Comparison of ENCODE assay signal across 11 cellular contexts in the genomic region with DNA sequence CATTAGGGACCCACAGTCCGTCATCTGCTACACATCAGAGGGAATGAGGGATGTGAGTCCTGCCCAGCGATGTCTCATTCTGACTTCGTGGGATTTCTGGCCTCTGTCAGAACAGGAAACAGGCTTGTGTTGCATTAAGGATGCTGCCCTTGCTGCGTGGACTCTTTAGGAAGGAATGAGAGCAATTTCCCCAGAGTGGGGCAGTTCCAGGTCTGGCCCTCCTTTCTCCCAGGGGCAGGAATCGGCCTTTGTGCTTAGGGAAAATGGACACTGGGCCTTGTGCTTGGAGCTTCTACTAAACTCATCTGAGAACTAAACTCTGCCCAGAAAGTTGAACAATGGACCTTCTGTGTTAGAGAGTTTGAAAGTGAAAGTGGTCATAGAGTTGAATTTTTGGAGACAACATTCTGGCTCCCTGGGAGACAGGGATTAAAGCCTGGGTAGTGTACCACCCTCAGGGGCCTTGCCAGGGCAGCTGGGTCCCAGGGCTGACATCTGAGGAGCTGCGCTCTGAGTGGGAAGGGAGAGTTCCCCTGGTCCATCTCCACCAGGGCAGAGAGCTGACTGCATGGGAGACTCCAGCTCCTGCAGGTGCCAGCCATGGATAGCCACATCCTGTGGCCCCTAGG.
DNase-seq lines count a peak whose midpoint lies in the region; ATAC-seq and TF ChIP-seq lines count a peak whose summit lies in the region.
"Had no signal": no experiment of that assay in that cellular context is flagged by ENCODE, and none has a peak within 500 bp of the region (broad histone marks: within the 10 kb centered on the region; RNA-seq: fewer than 3 reads in every experiment).

No MANE protein-coding gene starts in this region.

- DNase-seq in HS-5 (ENCODE audit: low read depth) (peak; percentile 47), cardiac fibroblast (ENCODE audit: low read depth in 2 of 2) (peak; percentile 63 to 76), hypothalamus (lab: John Stamatoyannopoulos, UW) (peak in 30 of 51 donors; percentile 2 to 80 (median 42)), superior temporal gyrus (ENCODE audit: extremely low spot score) (peak; percentile 33), NK-92 (lab: John Stamatoyannopoulos, UW; ENCODE audit: unreplicated experiment) (no peak)
- no peak for DNase-seq in stimulated activated CD8-positive, alpha-beta memory T cell treated with anti-CD3 and anti-CD28 coated beads, Interleukin-4, amount 100 ng/mL, for 48 hours
- DNase-seq: activated CD4-positive, alpha-beta T cell treated with anti-CD3 and anti-CD28 coated beads, Interleukin-2, amount 50 U/mL, for 48 hours; NCI-H146; stimulated activated naive CD8-positive, alpha-beta T cell treated with anti-CD3 and anti-CD28 coated beads, Interleukin-15, amount 100 ng/mL, for 72 hours had no signal

- ATAC-seq in GM21717 (IDR thresholded peaks at IDR 0.05; ENCODE audit: unreplicated experiment): no peak

- H3K4me3 ChIP-seq in cardiac fibroblast (replicated peaks in 1 of 2; ENCODE audit: low read depth in 2 of 2, low read length in 2 of 2): peak overlapping the region in 1 of 2 donors; percentile 6
- H3K4me3 ChIP-seq: ascending aorta had no signal

- TF ChIP-seq CTCF in cardiac fibroblast (IDR thresholded peaks at IDR 0.05; ENCODE audit: low read depth, low read length): no peak

Comparison
In these comparisons a context has a peak if more than half of its experiments do, and no peak if none do; other contexts are left out.
1. DNase-seq: peak in HS-5 (single experiment), cardiac fibroblast (2 of 2), hypothalamus (30 of 51) and superior temporal gyrus (single experiment); none in NK-92 (single experiment) and stimulated activated CD8-positive, alpha-beta memory T cell treated with anti-CD3 and anti-CD28 coated beads, Interleukin-4, amount 100 ng/mL, for 48 hours (single experiment).